18 cellular contexts compared by ENCODE assay signal in genomic region chr4:4871267-4872147, GRCh38. TPM values are rescaled to one million over a fixed set of nuclear protein-coding genes. Genes with fewer than 3 reads are reported as not detected.
A peak's percentile ranks its signal among the peaks of the same experiment; 100 is the strongest.
DNase-seq lines count a peak whose midpoint lies in the region; ATAC-seq, FAIRE-seq and TF ChIP-seq lines count a peak whose summit lies in the region.
"Had no signal": no experiment of that assay in that cellular context is flagged by ENCODE, and none has a peak within 500 bp of the region (broad histone marks: within the 10 kb centered on the region; RNA-seq: fewer than 3 reads in every experiment).

No MANE protein-coding gene starts in this region.

- intact Hi-C loops in endothelial cell of umbilical vein (cut with micrococcal nuclease) = no loop called here
- intact Hi-C loops in stomach (cut with DNase I; ENCODE audit: low total_unique reads) = no loop called here

- no peak overlapping the region for H3K4me3 ChIP-seq in SK-N-SH (ENCODE audit: low read depth in 2 of 2, low read length in 1 of 2)
- peak overlapping the region; percentile 36 for H3K4me3 ChIP-seq in HUES6 (ENCODE audit: low read depth, low read length)
- H3K4me3 ChIP-seq in endothelial cell of umbilical vein (replicated peaks in 1 of 3; ENCODE audit: insufficient read depth in 1 of 3, low read depth in 1 of 3, low read length in 3 of 3) = no peak overlapping the region
- no peak overlapping the region for H3K4me3 ChIP-seq in BE2C (ENCODE audit: low read depth, low read length)
- peak overlapping the region in 1 of 4 donors; percentile 3 for H3K4me3 ChIP-seq in stomach
- H3K4me3 ChIP-seq: cardiac muscle cell had no signal

- TF ChIP-seq CTCF in SK-N-SH (IDR thresholded peaks at IDR 0.05) (no peak), endothelial cell of umbilical vein (IDR thresholded peaks at IDR 0.05; ENCODE audit: extremely low read depth in 1 of 2, insufficient read depth in 1 of 2, low read depth in 1 of 2, low read length in 2 of 2) (no peak), BE2C (IDR thresholded peaks at IDR 0.05; ENCODE audit: low read depth, low read length) (no peak), stomach (IDR thresholded peaks at IDR 0.05) (no peak)

- CTCF ChIA-PET in SK-N-SH (lab: Yijun Ruan, JAX) (interaction anchor here (0.9 to 1.3 kb wide), 2 partner anchors 9 to 589 kb away, joined by 3 read pairs; no protein-coding TSS in a partner anchor), endothelial cell of umbilical vein (lab: Charles Lee) (no interaction called here)

- H3K79me2 ChIP-seq in SK-N-SH (ENCODE audit: insufficient read depth) = no peaks in the 10 kb centered on the region
- H3K79me2 ChIP-seq in endothelial cell of umbilical vein (ENCODE audit: control insufficient read depth, insufficient read depth, low read length) = no peaks in the 10 kb centered on the region

- WGBS in SK-N-SH (ENCODE audit: low lambda C conversion rate) = 4% methylated on average over 41 of the region's 55 CpGs
- 3 to 6% (median 3%) methylated on average over 30 to 55 of the region's 55 CpGs for WGBS in stomach, 5 donors

- ATAC-seq in SK-N-SH treated with all-trans-retinoic acid at 6 μM for 48 hours = no peak

- H3K27ac ChIP-seq in SK-N-SH (ENCODE audit: low read depth in 2 of 2, low read length in 1 of 2) (no peak overlapping the region), HUES6 (ENCODE audit: low read depth, low read length) (no peak overlapping the region), endothelial cell of umbilical vein (ENCODE audit: insufficient read depth, low read depth, low read length) (no peak overlapping the region), stomach (no peak overlapping the region)
- H3K27ac ChIP-seq: cardiac muscle cell had no signal

- TF ChIP-seq EP300 in SK-N-SH (IDR thresholded peaks at IDR 0.05; ENCODE audit: borderline replicate concordance in 1 of 2, low read depth in 1 of 2, low read length in 1 of 2) = no peak
- TF ChIP-seq EP300 in stomach (IDR thresholded peaks at IDR 0.05) = no peak

- H3K4me2 ChIP-seq in SK-N-SH (0 out of 2 replicates have a peak overlapping the region, but pooled peaks have one; percentile 28), endothelial cell of umbilical vein (ENCODE audit: insufficient read depth, low read length) (no peak overlapping the region)

- no peaks in the 10 kb centered on the region for H3K9me2 ChIP-seq in SK-N-SH

- H3K4me1 ChIP-seq in SK-N-SH (ENCODE audit: control insufficient read depth in 1 of 2, insufficient read depth in 2 of 2, low read depth in 1 of 2, low read length in 1 of 2) (no peaks in the 10 kb centered on the region), HUES6 (ENCODE audit: control insufficient read depth, insufficient read depth, low read length) (peaks cover 49% of the 10 kb centered on the region; the same call in 1 of the 2 replicates), endothelial cell of umbilical vein (ENCODE audit: control insufficient read depth, extremely low read depth, insufficient read depth, low read length) (no peaks in the 10 kb centered on the region), BE2C (no peaks in the 10 kb centered on the region; the same call in 1 of the 2 replicates), stomach (peaks cover 10 to 52% (median 20%) of the 10 kb centered on the region in 4 donors)

- H3K9ac ChIP-seq in SK-N-SH (no peak overlapping the region), HUES6 (ENCODE audit: low read length) (no peak overlapping the region), endothelial cell of umbilical vein (replicated peaks; ENCODE audit: extremely low read depth, insufficient read depth, low read length) (no peak overlapping the region)

- H3K27me3 ChIP-seq in SK-N-SH (ENCODE audit: insufficient read depth) (peaks cover 91% of the 10 kb centered on the region), HUES6 (ENCODE audit: control insufficient read depth, insufficient read depth, low read length) (peaks cover 100% of the 10 kb centered on the region), endothelial cell of umbilical vein (ENCODE audit: control insufficient read depth in 2 of 2, insufficient read depth in 2 of 2, low read length in 2 of 2) (peaks cover 76% of the 10 kb centered on the region in 2 experiments), BE2C (peaks cover 89% of the 10 kb centered on the region), stomach (peaks cover 39 to 100% (median 100%) of the 10 kb centered on the region in 3 donors)

- DNase-seq in SK-N-SH = peak; percentile 39
- DNase-seq in endothelial cell of umbilical vein (ENCODE audit: low read depth, low spot score) = no peak
- peak; percentile 55 for DNase-seq in retina
- no peak for DNase-seq in activated gamma-delta T cell (lab: John Stamatoyannopoulos, UW)
- no peak for DNase-seq in BE2C
- no peak for DNase-seq in stomach
- DNase-seq: activated CD4-positive, CD25-positive, alpha-beta regulatory T cell; activated CD8-positive, alpha-beta memory T cell treated with anti-CD3 and anti-CD28 coated beads, Interleukin-2, amount 50 U/mL, for 48 hours; GF-D8; midbrain; NCI-H2029 treated with DMSO at 0.1 percent for 48 hours; NCI-H526 treated with DMSO at 0.1 percent for 48 hours; stimulated activated CD4-positive, alpha-beta T cell treated with anti-CD3 and anti-CD28 coated beads, Interleukin-12 subunit alpha, Interleukin-12 subunit beta, amount 100 ng/mL, for 4 hours; substantia nigra had no signal

- H4K20me1 ChIP-seq in SK-N-SH (ENCODE audit: insufficient read depth) (peaks cover 3% of the 10 kb centered on the region; the same call in 1 of the 2 replicates), endothelial cell of umbilical vein (replicated peaks; ENCODE audit: control insufficient read depth, extremely low read depth, insufficient read depth, low read length) (no peaks in the 10 kb centered on the region)

- H3K9me3 ChIP-seq in SK-N-SH = no peaks in the 10 kb centered on the region
- no peaks in the 10 kb centered on the region for H3K9me3 ChIP-seq in HUES6 (ENCODE audit: control insufficient read depth, insufficient read depth, low read depth, low read length)
- H3K9me3 ChIP-seq in endothelial cell of umbilical vein (replicated peaks; ENCODE audit: control insufficient read depth, insufficient read depth, low read length) = no peaks in the 10 kb centered on the region
- H3K9me3 ChIP-seq in BE2C = no peaks in the 10 kb centered on the region
- H3K9me3 ChIP-seq in stomach = no peaks in the 10 kb centered on the region

- POLR2A ChIA-PET in SK-N-SH (lab: Yijun Ruan, JAX) (no interaction called here), endothelial cell of umbilical vein (lab: Charles Lee) (no interaction called here)

- TF ChIP-seq RAD21 in SK-N-SH (IDR thresholded peaks at IDR 0.05; ENCODE audit: low read length) = no peak

- dilution Hi-C loops in endothelial cell of umbilical vein (cut with MboI; ENCODE audit: extremely low pct_ligation_motif_present, low sequenced_read_pairs) = no loop called here

- TF ChIP-seq POLR2A in endothelial cell of umbilical vein (IDR thresholded peaks at IDR 0.05; ENCODE audit: low read depth, low read length) (no peak), stomach (IDR thresholded peaks at IDR 0.05) (no peak)

- H2AFZ ChIP-seq in SK-N-SH (ENCODE audit: low read depth) = no peak overlapping the region
- no peak overlapping the region for H2AFZ ChIP-seq in endothelial cell of umbilical vein (ENCODE audit: low read depth, low read length)

- FAIRE-seq in endothelial cell of umbilical vein (lab: Jason Lieb, UNC) = no peak
- FAIRE-seq: A204.1 had no signal

- BruUV-seq in endothelial cell of umbilical vein (replicated peaks; lab: Mats Ljungman, UMichigan) = no TSS peak

- no peaks in the 10 kb centered on the region for H3F3A ChIP-seq in SK-N-SH (replicated peaks; ENCODE audit: insufficient read depth)

- H3K36me3 ChIP-seq in SK-N-SH (replicated peaks in 1 of 2; ENCODE audit: control insufficient read depth in 1 of 2, insufficient read depth in 2 of 2, low read length in 1 of 2) (no peaks in the 10 kb centered on the region), HUES6 (ENCODE audit: control insufficient read depth, insufficient read depth, low read length) (no peaks in the 10 kb centered on the region), endothelial cell of umbilical vein (ENCODE audit: control insufficient read depth in 2 of 2, extremely low read depth in 1 of 2, insufficient read depth in 2 of 2, low read length in 2 of 2) (no peaks in the 10 kb centered on the region), BE2C (no peaks in the 10 kb centered on the region), stomach (no peaks in the 10 kb centered on the region)
- H3K36me3 ChIP-seq: cardiac muscle cell had no signal

- H3K9me1 ChIP-seq in endothelial cell of umbilical vein (replicated peaks; ENCODE audit: control insufficient read depth, extremely low read depth, insufficient read depth, low read length) = no peaks in the 10 kb centered on the region

TF ChIP-seq in SK-N-SH, 30 proteins besides CTCF, POLR2A, EP300 and RAD21:
- no peak for TF ChIP-seq SIN3A (IDR thresholded peaks at IDR 0.05; ENCODE audit: borderline replicate concordance, low read depth, low read length)
- TF ChIP-seq EZH2phosphoT487 (IDR thresholded peaks at IDR 0.05; ENCODE audit: borderline replicate concordance, low read depth) = peak; percentile 42; the same call in 1 of the 2 replicates
TF ChIP-seq in SK-N-SH: peak in this region for 1.

TF ChIP-seq in SK-N-SH treated with all-trans-retinoic acid at 6 μM for 48 hours, 23 proteins besides CTCF, POLR2A, EP300 and RAD21 (continues in another document):
- no peak for TF ChIP-seq GLIS3 (CRISPR knock-in tag; IDR thresholded peaks at IDR 0.05)
- TF ChIP-seq SNAI2 (CRISPR knock-in tag; IDR thresholded peaks at IDR 0.05) = no peak

TF ChIP-seq in endothelial cell of umbilical vein, 7 proteins besides CTCF, POLR2A, EP300 and RAD21:
- TF ChIP-seq FOS (IDR thresholded peaks at IDR 0.05; ENCODE audit: borderline replicate concordance, insufficient read depth, low read length) (no peak), GATA2 (IDR thresholded peaks at IDR 0.05; ENCODE audit: insufficient read depth, insufficient read length, low read depth, low read length) (no peak), EZH2 (IDR thresholded peaks at IDR 0.05; ENCODE audit: borderline replicate concordance, low read depth, low read length, severe bottlenecking) (peak; percentile 98)

RNA-seq across cellular contexts. Expression of gene MSX1, which starts 12.0 kb away (rescaled TPM):
- polyA plus RNA-seq in SK-N-SH (2012; rRNA removed) (1.5 and 2.1 TPM in 2 replicates), endothelial cell of umbilical vein (6.2 and 9.2 TPM in 2 replicates), stomach (1 to 10 TPM in 2 of 3 donors, under 1 TPM in 1; 0.85 to 1.8 (median 1.1) TPM)
- polyA plus RNA-seq in SK-N-SH (2012; cell fraction: cytosol; rRNA removed) = 0.97 and 1.7 TPM in 2 replicates
- polyA plus RNA-seq in SK-N-SH (2012; cell fraction: nucleus; rRNA removed) = 0.99 and 1.4 TPM in 2 replicates
- total RNA-seq in endothelial cell of umbilical vein (4.1 and 5.0 TPM in 2 replicates), stomach (1 to 10 TPM in 1 of 5 donors, under 1 TPM in 1, not detected in 3; 0.55 to 6.5 TPM)
- 3.2 and 4.6 TPM in 2 replicates for polyA plus RNA-seq in endothelial cell of umbilical vein (2011; cell fraction: cytosol; rRNA removed)
- polyA plus RNA-seq in endothelial cell of umbilical vein (2011; cell fraction: nucleus; rRNA removed) = 2.6 and 3.4 TPM in 2 replicates
- polyA plus RNA-seq in endothelial cell of umbilical vein (2012) = 0.63 and 0.66 TPM in 2 replicates
- 0.70 TPM in 2 replicates for polyA minus RNA-seq in endothelial cell of umbilical vein
- 2.7 TPM for polyA minus RNA-seq in endothelial cell of umbilical vein (2011; cell fraction: cytosol; rRNA and poly(A)+ RNA removed)
- 0.67 and 1.0 TPM in 2 replicates for polyA minus RNA-seq in endothelial cell of umbilical vein (2011; cell fraction: nucleus; rRNA and poly(A)+ RNA removed)
- 4.3 TPM for polyA plus RNA-seq in BE2C (2012; ENCODE audit: insufficient read depth, insufficient read length, low read depth)

Comparison
In these comparisons a context has a peak if more than half of its experiments do, and no peak if none do; other contexts are left out.
1. DNase-seq: peak in SK-N-SH (single experiment) and retina (single experiment); none in endothelial cell of umbilical vein (single experiment), activated gamma-delta T cell (single experiment), BE2C (single experiment) and stomach (single experiment).